Comparison of ENCODE assay signal across 27 cellular contexts in the genomic region with DNA sequence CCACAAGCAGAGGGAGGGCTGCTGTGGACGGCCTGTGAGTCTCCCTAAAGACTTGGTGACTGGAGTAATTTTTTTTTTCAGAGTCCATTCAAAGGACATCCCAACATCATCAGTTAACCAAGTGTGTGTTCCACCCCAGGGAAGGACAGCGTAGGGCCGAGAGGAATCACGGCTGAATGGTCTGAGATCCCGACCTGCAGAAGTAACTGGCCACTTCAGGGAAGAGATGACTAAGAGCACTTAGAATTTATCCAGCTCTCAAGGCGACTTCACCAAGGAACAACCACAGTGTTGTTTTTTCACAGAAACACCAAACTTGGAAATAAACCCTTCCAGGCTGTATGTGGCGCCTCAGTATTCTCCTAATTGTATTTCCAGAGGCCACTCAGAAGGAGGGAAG.
"Had no signal": no experiment of that assay in that cellular context is flagged by ENCODE, and none has a peak within 500 bp of the region (broad histone marks: within the 10 kb centered on the region; RNA-seq: fewer than 3 reads in every experiment).

No MANE protein-coding gene starts in this region.

- H3K27ac ChIP-seq: adrenal gland, KMS-11, Peyer's patch had no signal

- H3K9me3 ChIP-seq: adrenal gland, MG63, Peyer's patch had no signal

- H3K4me1 ChIP-seq: adrenal gland, Peyer's patch had no signal

- H3K27ac Mint-ChIP-seq: activated CD8-positive, alpha-beta T cell treated with anti-CD3 and anti-CD28 coated beads, Interleukin-2, amount 10 ng/mL, durations not matched to agents 7 days and 5 days; activated naive CD8-positive, alpha-beta T cell treated with anti-CD3 and anti-CD28 coated beads, Interleukin-2, amount 10 ng/mL, durations not matched to agents 7 days and 5 days; brain; T-helper 1 cell treated with Interleukin-12 subunit alpha and Interleukin-12 subunit beta and Interleukin-4 antibody, amounts not matched to agents 30 μg/mL and 1 μg/mL, for 36 hours; WTC11 had no signal

- H3K36me3 Mint-ChIP-seq: activated naive CD8-positive, alpha-beta T cell treated with anti-CD3 and anti-CD28 coated beads, Interleukin-2, amount 10 ng/mL, durations not matched to agents 7 days and 5 days; brain; WTC11 had no signal

- H3K27me3 ChIP-seq: adrenal gland, MG63, Peyer's patch had no signal

- H3K4me1 Mint-ChIP-seq: activated naive CD8-positive, alpha-beta T cell treated with anti-CD3 and anti-CD28 coated beads, Interleukin-2, amount 10 ng/mL, durations not matched to agents 7 days and 5 days; WTC11 had no signal

- DNase-seq: activated CD4-positive, alpha-beta T cell treated with anti-CD3 and anti-CD28 coated beads for 48 hours; activated CD4-positive, alpha-beta T cell treated with anti-CD3 and anti-CD28 coated beads, Interleukin-2, amount 50 U/mL, for 4 hours; activated CD4-positive, CD25-positive, alpha-beta regulatory T cell treated with anti-CD3 and anti-CD28 coated beads, Interleukin-2, amount 50 U/mL, for 72 hours; activated CD8-positive, alpha-beta memory T cell treated with anti-CD3 and anti-CD28 coated beads, Interleukin-2, amount 50 U/mL, for 48 hours; activated CD8-positive, alpha-beta T cell treated with anti-CD3 and anti-CD28 coated beads, Interleukin-2, amount 10 ng/mL, durations not matched to agents 7 days and 5 days; activated naive CD4-positive, alpha-beta T cell treated with anti-CD3 and anti-CD28 coated beads, Interleukin-2, amount 50 U/mL, for 16 hours; activated naive CD8-positive, alpha-beta T cell treated with anti-CD3 and anti-CD28 coated beads, Interleukin-2, amount 10 ng/mL, durations not matched to agents 7 days and 5 days; activated T-cell treated with anti-CD3 and anti-CD28 coated beads, Interleukin-2, amount 50 U/mL, for 1 hour; adrenal gland; anterior cingulate cortex; MG63; MV-4-11; NCI-H1092 treated with DMSO at 0.1 percent for 48 hours; NCI-H1417 treated with DMSO at 0.1 percent for 48 hours; NCI-H1694; NCI-H2029; NCI-H2107; NCI-H2171 treated with DMSO at 0.1 percent for 48 hours; NCI-H226; NCI-H526; NK-92 treated with Interleukin-12 subunit alpha and Interleukin-12 subunit beta, amount 100 ng/mL, for 24 hours; Peyer's patch; SHP77 treated with DMSO at 0.1 percent for 48 hours had no signal

- H3K4me3 Mint-ChIP-seq: activated CD8-positive, alpha-beta T cell treated with anti-CD3 and anti-CD28 coated beads, Interleukin-2, amount 10 ng/mL, durations not matched to agents 7 days and 5 days; activated naive CD8-positive, alpha-beta T cell treated with anti-CD3 and anti-CD28 coated beads, Interleukin-2, amount 10 ng/mL, durations not matched to agents 7 days and 5 days; brain; T-helper 1 cell treated with Interleukin-12 subunit alpha and Interleukin-12 subunit beta and Interleukin-4 antibody, amounts not matched to agents 30 μg/mL and 1 μg/mL, for 36 hours; WTC11 had no signal

- H3K4me3 ChIP-seq: adrenal gland, MG63, Peyer's patch had no signal

- H3K36me3 ChIP-seq: adrenal gland, MG63, Peyer's patch had no signal

- H3K9me3 Mint-ChIP-seq: activated naive CD8-positive, alpha-beta T cell treated with anti-CD3 and anti-CD28 coated beads, Interleukin-2, amount 10 ng/mL, durations not matched to agents 7 days and 5 days; T-helper 1 cell treated with Interleukin-12 subunit alpha and Interleukin-12 subunit beta and Interleukin-4 antibody, amounts not matched to agents 30 μg/mL and 1 μg/mL, for 36 hours had no signal
